Comparison of ENCODE assay signal across 9 cellular contexts in the genomic region with DNA sequence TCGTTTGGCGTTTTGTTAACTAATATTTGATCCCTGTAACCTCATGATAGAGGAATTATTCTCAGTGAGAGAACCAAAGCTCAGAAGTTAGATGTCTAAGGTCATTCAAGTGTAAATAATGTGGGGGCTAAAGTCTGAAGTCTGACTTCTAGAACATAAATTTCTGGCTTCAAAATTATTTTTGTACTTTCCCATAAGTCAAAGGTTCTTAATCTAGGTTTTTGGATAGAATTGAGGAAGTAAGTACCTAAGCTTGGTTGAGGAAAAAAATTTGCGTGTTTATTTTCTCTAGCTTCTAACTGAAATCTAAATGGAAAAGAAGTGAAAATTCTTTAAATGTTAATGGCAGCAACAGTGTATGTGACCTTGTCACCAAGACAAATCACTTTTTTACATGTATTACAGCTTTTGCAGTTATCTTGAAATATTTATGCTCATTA. TPM values are rescaled to one million over a fixed set of nuclear protein-coding genes. Genes with fewer than 3 reads are reported as not detected.
DNase-seq lines count a peak whose midpoint lies in the region; ATAC-seq and TF ChIP-seq lines count a peak whose summit lies in the region.
"Had no signal": no experiment of that assay in that cellular context is flagged by ENCODE, and none has a peak within 500 bp of the region (broad histone marks: within the 10 kb centered on the region; RNA-seq: fewer than 3 reads in every experiment).

No MANE protein-coding gene starts in this region.

- ATAC-seq in memory B cell (ENCODE audit: low read depth) = no peak
- no peak for ATAC-seq in GM21723 (IDR thresholded peaks at IDR 0.05; ENCODE audit: unreplicated experiment)

- H3K4me3 ChIP-seq in HL-60 (replicated peaks; ENCODE audit: insufficient read depth, low read length) (peak overlapping the region; percentile 89), ascending aorta (peak overlapping the region; percentile 76 to 80)

- H3K9me3 Mint-ChIP-seq in memory B cell = peaks cover 2% of the 10 kb centered on the region

- DNase-seq in HL-60 (ENCODE audit: low read depth in 1 of 2, low spot score in 1 of 2) (no peak), ascending aorta (ENCODE audit: low spot score in 2 of 2) (no peak), memory B cell (ENCODE audit: low spot score in 2 of 2) (no peak), NCI-H1436 treated with DMSO at 0.1 percent for 48 hours (lab: John Stamatoyannopoulos, UW) (no peak), cerebellar nuclear complex (lab: John Stamatoyannopoulos, UW) (no peak), T-helper 9 cell (no peak)
- DNase-seq: amygdala had no signal

- no peaks in the 10 kb centered on the region for H3K36me3 ChIP-seq in ascending aorta

- H3K27me3 ChIP-seq in HL-60 (ENCODE audit: insufficient read depth, poor library complexity, severe bottlenecking) = no peaks in the 10 kb centered on the region
- H3K27me3 ChIP-seq in ascending aorta = no peaks in the 10 kb centered on the region

- peaks cover 5% of the 10 kb centered on the region for H3K36me3 Mint-ChIP-seq in memory B cell

- peak overlapping the region; percentile 60 for H3K4me3 Mint-ChIP-seq in memory B cell

- intact Hi-C loops in ascending aorta (cut with DNase I) = loop anchor here (5.0 to 10.0 kb wide), 3 partner anchors 178 to 778 kb away; a partner anchor contains a TSS

- peaks cover 0 to 12% of the 10 kb centered on the region in 2 donors for H3K4me1 ChIP-seq in ascending aorta

- TF ChIP-seq CTCF in 22Rv1 (IDR thresholded peaks at IDR 0.05) = no peak
- TF ChIP-seq CTCF in HL-60 (IDR thresholded peaks at IDR 0.05; ENCODE audit: insufficient read depth, low read length) = no peak
- TF ChIP-seq CTCF in ascending aorta (IDR thresholded peaks at IDR 0.05) = no peak

- H3K27ac Mint-ChIP-seq in memory B cell = peak overlapping the region; percentile 23

- no peaks in the 10 kb centered on the region for H3K9me3 ChIP-seq in ascending aorta

- peaks cover 2% of the 10 kb centered on the region for H3K27me3 Mint-ChIP-seq in memory B cell

- H3K27ac ChIP-seq in 22Rv1 (peak overlapping the region; percentile 96), HL-60 (replicated peaks) (peak overlapping the region; percentile 87), ascending aorta (peak overlapping the region; percentile 86 to 91)

- H3K4me1 Mint-ChIP-seq in memory B cell = peaks cover 15% of the 10 kb centered on the region

RNA-seq across cellular contexts. Expression of a gene that starts 2.3 kb away (rescaled TPM):
- 45.7 TPM for total RNA-seq in ascending aorta

RNA-seq across cellular contexts. Expression of a gene that starts 6.6 kb away (rescaled TPM):
- not detected for total RNA-seq in ascending aorta
